Comparison of ENCODE assay signal across 8 cellular contexts in genomic region chr6:33323623-33323948, GRCh38. TPM values are rescaled to one million over a fixed set of nuclear protein-coding genes. Genes with fewer than 3 reads are reported as not detected.
DNase-seq lines count a peak whose midpoint lies in the region; ATAC-seq, FAIRE-seq and TF ChIP-seq lines count a peak whose summit lies in the region.

No MANE protein-coding gene starts in this region.

- H3K27me3 ChIP-seq in body of pancreas (no peaks in the 10 kb centered on the region), mucosa of stomach (ENCODE audit: control insufficient read depth, insufficient read depth, low read length) (no peaks in the 10 kb centered on the region)

- FAIRE-seq in frontal cortex (lab: Jason Lieb, UNC) = no peak

- H3K9ac ChIP-seq in mucosa of stomach (ENCODE audit: low read length) = peak overlapping the region; percentile 95

- H3K27ac ChIP-seq in body of pancreas = peak overlapping the region; percentile 73 to 88 (median 86)

- WGBS in body of pancreas, 2 donors = 0 to 2% methylated on average over 10 to 12 of the region's 12 CpGs

- TF ChIP-seq CTCF in body of pancreas (IDR thresholded peaks at IDR 0.05) = no peak

- TF ChIP-seq POLR2A in body of pancreas (IDR thresholded peaks at IDR 0.05) = no peak

- DNase-seq in DMS 273 (lab: John Stamatoyannopoulos, UW; ENCODE audit: unreplicated experiment) = peak; percentile 66
- no peak for DNase-seq in DMS 273 treated with DMSO at 0.1 percent for 48 hours (lab: John Stamatoyannopoulos, UW)
- no peak for DNase-seq in Jurkat, Clone E6-1 (ENCODE audit: low read depth, low spot score)
- no peak for DNase-seq in body of pancreas
- DNase-seq in SW480 (ENCODE audit: low spot score) = no peak
- no peak for DNase-seq in D341Med (ENCODE audit: low spot score)
- no peak for DNase-seq in frontal cortex (ENCODE audit: low spot score in 2 of 2)

- peak overlapping the region; percentile 95 for H3K4me3 ChIP-seq in Jurkat, Clone E6-1 (ENCODE audit: low read length)
- H3K4me3 ChIP-seq in body of pancreas (peak overlapping the region; percentile 14 to 30), mucosa of stomach (ENCODE audit: low read length) (peak overlapping the region; percentile 66)

- no peaks in the 10 kb centered on the region for H3K9me3 ChIP-seq in body of pancreas
- H3K9me3 ChIP-seq in mucosa of stomach (ENCODE audit: control insufficient read depth, low read length) = no peaks in the 10 kb centered on the region

- intact Hi-C loops in body of pancreas (cut with DNase I) = no loop called here

- ATAC-seq in body of pancreas = no peak

- H3K4me1 ChIP-seq in body of pancreas = peaks cover 43% of the 10 kb centered on the region
- H3K4me1 ChIP-seq in mucosa of stomach (ENCODE audit: control insufficient read depth, insufficient read depth, low read length) = peaks cover 38% of the 10 kb centered on the region

- H3K36me3 ChIP-seq in body of pancreas (replicated peaks in 1 of 2; ENCODE audit: insufficient read depth in 1 of 2, low read depth in 2 of 2) (peaks cover 3 to 4% of the 10 kb centered on the region in 2 donors), mucosa of stomach (ENCODE audit: control insufficient read depth, insufficient read depth, low read length) (peaks cover 21% of the 10 kb centered on the region)

RNA-seq across cellular contexts. Expression of gene DAXX, which starts 0.8 kb away (rescaled TPM):
- 135 TPM for polyA plus RNA-seq in Jurkat, Clone E6-1 (2012; ENCODE audit: insufficient read depth, insufficient read length)
- total RNA-seq in body of pancreas = 10 to 100 TPM; 20.0 to 28.0 TPM
- total RNA-seq in frontal cortex = 22.8 TPM

RNA-seq across cellular contexts. Expression of gene ZBTB22, which starts 6.0 kb away (rescaled TPM):
- 11.4 TPM for polyA plus RNA-seq in Jurkat, Clone E6-1 (2012; ENCODE audit: insufficient read depth, insufficient read length)
- total RNA-seq in body of pancreas (10 to 100 TPM; 12.7 to 14.8 TPM), frontal cortex (27.3 TPM)

RNA-seq across cellular contexts. Expression of gene TAPBP, which starts 9.7 kb away (rescaled TPM):
- 12.3 TPM for polyA plus RNA-seq in Jurkat, Clone E6-1 (2012; ENCODE audit: insufficient read depth, insufficient read length)
- total RNA-seq in body of pancreas (100 to 1,000 TPM in 1 of 2 donors, 10 to 100 TPM in 1; 50.3 to 108 TPM), frontal cortex (10.2 TPM)

RNA-seq across cellular contexts. Expression of gene RGL2, which starts 24.8 kb away (rescaled TPM):
- polyA plus RNA-seq in Jurkat, Clone E6-1 (2012; ENCODE audit: insufficient read depth, insufficient read length) = 26.3 TPM
- total RNA-seq in body of pancreas = 10 to 100 TPM; 31.3 to 31.9 TPM
- total RNA-seq in frontal cortex = 16.3 TPM

RNA-seq across cellular contexts. Expression of gene PFDN6, which starts 34.2 kb away (rescaled TPM):
- 218 TPM for polyA plus RNA-seq in Jurkat, Clone E6-1 (2012; ENCODE audit: insufficient read depth, insufficient read length)
- total RNA-seq in body of pancreas (10 to 100 TPM; 10.2 to 19.7 TPM), frontal cortex (31.0 TPM)

Comparison
In these comparisons a context has a peak if more than half of its experiments do, and no peak if none do; other contexts are left out.
1. H3K4me3 ChIP-seq: peak in every context shown above with its lines; median percentile 95 in Jurkat, Clone E6-1; 66 in mucosa of stomach; 22 in body of pancreas.